In genomic region chr4:8400641-8401325, GRCh38 we compare ENCODE assay signal across 1 cellular context.
TF ChIP-seq lines count a peak whose summit lies in the region.

No MANE protein-coding gene starts in this region.

TF ChIP-seq in SK-N-SH treated with all-trans-retinoic acid at 6 μM for 48 hours, 23 proteins besides CTCF, POLR2A, EP300 and RAD21 (continued from another document):
- no peak for TF ChIP-seq CREB5 (CRISPR knock-in tag; IDR thresholded peaks at IDR 0.05; ENCODE audit: low read depth)
